8 cellular contexts compared by ENCODE assay signal in the genomic region with DNA sequence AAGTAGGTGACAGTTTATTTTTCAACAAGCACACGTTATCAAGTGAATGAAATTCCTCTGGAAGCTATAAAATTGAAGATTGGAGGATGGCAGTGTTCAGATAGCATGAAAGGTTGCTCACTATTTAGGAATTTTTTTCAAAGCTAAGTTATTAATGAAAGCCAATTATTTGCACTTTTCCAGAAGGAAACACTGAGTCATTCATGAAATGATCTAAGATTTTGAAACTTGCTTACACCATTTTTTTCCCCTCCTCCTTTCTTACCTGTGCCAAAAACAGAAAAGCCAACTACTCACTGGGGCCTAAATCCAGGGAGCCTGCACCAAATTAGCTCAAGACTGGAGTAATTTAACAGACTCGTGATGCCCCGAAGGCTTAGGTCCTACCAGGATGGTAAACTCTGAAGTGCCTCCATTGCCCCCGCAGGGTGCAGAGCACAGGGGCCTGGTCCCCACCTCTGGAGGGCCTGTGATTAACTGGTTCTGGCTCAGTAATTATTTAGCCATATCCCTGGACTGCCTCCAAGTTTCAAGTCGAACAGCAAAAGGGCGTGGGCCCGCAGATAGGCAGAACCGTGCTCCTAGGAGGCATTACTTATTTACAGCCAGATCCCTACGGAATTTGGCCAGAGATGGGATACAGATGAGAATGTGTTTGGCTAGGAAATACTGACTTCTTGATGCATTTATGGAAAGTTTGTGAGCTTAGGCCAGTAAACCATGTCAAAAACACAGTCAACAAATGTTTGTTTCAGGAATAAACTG. TPM values are rescaled to one million over a fixed set of nuclear protein-coding genes. Genes with fewer than 3 reads are reported as not detected.
DNase-seq lines count a peak whose midpoint lies in the region; ATAC-seq, FAIRE-seq and TF ChIP-seq lines count a peak whose summit lies in the region.

No MANE protein-coding gene starts in this region.

- DNase-seq in LoVo (ENCODE audit: low spot score) (peak; percentile 90), foreskin melanocyte (peak; percentile 42), progenitor cell of endocrine pancreas (ENCODE audit: low spot score, unreplicated experiment) (no peak), COR-L47 (lab: John Stamatoyannopoulos, UW) (no peak)
- peak; percentile 33 for DNase-seq in activated CD8-positive, alpha-beta T cell treated with anti-CD3 and anti-CD28 coated beads, Interleukin-2, amount 10 ng/mL, durations not matched to agents 7 days and 5 days

- peak; percentile 51 for ATAC-seq in activated CD8-positive, alpha-beta T cell treated with anti-CD3 and anti-CD28 coated beads, Interleukin-2, amount 10 ng/mL, durations not matched to agents 7 days and 5 days
- ATAC-seq in GM18867 (IDR thresholded peaks at IDR 0.05; ENCODE audit: unreplicated experiment) (no peak), HG03520 (IDR thresholded peaks at IDR 0.05; ENCODE audit: unreplicated experiment) (no peak)

- POLR2A ChIA-PET in activated CD8-positive, alpha-beta T cell treated with anti-CD3 and anti-CD28 coated beads, Interleukin-2, amount 10 ng/mL, durations not matched to agents 7 days and 5 days (lab: Charles Lee) = interaction anchor here (0.6 to 5.2 kb wide), 12 partner anchors 11 to 318 kb away, joined by 3 to 66 read pairs (median 4); a partner anchor contains a TSS

- H3K27me3 Mint-ChIP-seq in activated CD8-positive, alpha-beta T cell treated with anti-CD3 and anti-CD28 coated beads, Interleukin-2, amount 10 ng/mL, durations not matched to agents 7 days and 5 days (ENCODE audit: low read depth) = no peaks in the 10 kb centered on the region
- no peaks in the 10 kb centered on the region for H3K27me3 Mint-ChIP-seq in progenitor cell of endocrine pancreas

- peak overlapping the region; percentile 97 for H3K27ac Mint-ChIP-seq in activated CD8-positive, alpha-beta T cell treated with anti-CD3 and anti-CD28 coated beads, Interleukin-2, amount 10 ng/mL, durations not matched to agents 7 days and 5 days
- peak overlapping the region; percentile 99 for H3K27ac Mint-ChIP-seq in progenitor cell of endocrine pancreas

- H3K9me3 Mint-ChIP-seq in activated CD8-positive, alpha-beta T cell treated with anti-CD3 and anti-CD28 coated beads, Interleukin-2, amount 10 ng/mL, durations not matched to agents 7 days and 5 days (ENCODE audit: insufficient read depth) = no peaks in the 10 kb centered on the region
- no peaks in the 10 kb centered on the region for H3K9me3 Mint-ChIP-seq in progenitor cell of endocrine pancreas (ENCODE audit: low read depth)

- no peak for TF ChIP-seq CTCF in progenitor cell of endocrine pancreas (IDR thresholded peaks at IDR 0.05; ENCODE audit: unreplicated experiment)

- H3K4me1 Mint-ChIP-seq in activated CD8-positive, alpha-beta T cell treated with anti-CD3 and anti-CD28 coated beads, Interleukin-2, amount 10 ng/mL, durations not matched to agents 7 days and 5 days (ENCODE audit: low read depth) = peaks cover 50% of the 10 kb centered on the region
- H3K4me1 Mint-ChIP-seq in progenitor cell of endocrine pancreas (ENCODE audit: low read depth) = peaks cover 26% of the 10 kb centered on the region

- peak overlapping the region; percentile 72 for H3K4me3 Mint-ChIP-seq in activated CD8-positive, alpha-beta T cell treated with anti-CD3 and anti-CD28 coated beads, Interleukin-2, amount 10 ng/mL, durations not matched to agents 7 days and 5 days
- H3K4me3 Mint-ChIP-seq in progenitor cell of endocrine pancreas (ENCODE audit: low read depth) = no peak overlapping the region

- H3K36me3 Mint-ChIP-seq in activated CD8-positive, alpha-beta T cell treated with anti-CD3 and anti-CD28 coated beads, Interleukin-2, amount 10 ng/mL, durations not matched to agents 7 days and 5 days (ENCODE audit: low read depth) = no peaks in the 10 kb centered on the region
- H3K36me3 Mint-ChIP-seq in progenitor cell of endocrine pancreas (ENCODE audit: insufficient read depth) = no peaks in the 10 kb centered on the region

- CTCF ChIA-PET in activated CD8-positive, alpha-beta T cell treated with anti-CD3 and anti-CD28 coated beads, Interleukin-2, amount 10 ng/mL, durations not matched to agents 7 days and 5 days (lab: Charles Lee) = interaction anchor here (0.9 to 4.0 kb wide), 15 partner anchors 10 to 318 kb away, joined by 3 to 56 read pairs (median 10); no protein-coding TSS in a partner anchor

- peak; percentile 97 for FAIRE-seq in G401.6 (lab: Jason Lieb, UNC)

RNA-seq across cellular contexts. Expression of a gene that starts 28.0 kb away (rescaled TPM):
- total RNA-seq in activated CD8-positive, alpha-beta T cell treated with anti-CD3 and anti-CD28 coated beads, Interleukin-2, amount 10 ng/mL, durations not matched to agents 7 days and 5 days = 100 to 1,000 TPM; 104 to 113 TPM
- total RNA-seq in progenitor cell of endocrine pancreas = 68.4 and 76.3 TPM in 2 replicates

Comparison
In these comparisons a context has a peak if more than half of its experiments do, and no peak if none do; other contexts are left out.
1. DNase-seq: peak in LoVo (single experiment), activated CD8-positive, alpha-beta T cell treated with anti-CD3 and anti-CD28 coated beads, Interleukin-2, amount 10 ng/mL, durations not matched to agents 7 days and 5 days (single experiment) and foreskin melanocyte (single experiment); none in progenitor cell of endocrine pancreas (single experiment) and COR-L47 (single experiment).